In genomic region chr1:243489681-243490080, GRCh38 we compare ENCODE assay signal across 1 cellular context.
A peak's percentile ranks its signal among the peaks of the same experiment; 100 is the strongest.
TF ChIP-seq lines count a peak whose summit lies in the region.

No MANE protein-coding gene starts in this region.

TF ChIP-seq in WTC11, 78 proteins besides CTCF, POLR2A, EP300 and RAD21 (continued from another document):
- TF ChIP-seq STAT6 (CRISPR knock-in tag; conservative IDR thresholded peaks at IDR 0.05; ENCODE audit: low read depth) = 0 out of 2 replicates have a peak, but pooled peaks have one; percentile 9
- TF ChIP-seq CDX4 (CRISPR knock-in tag; IDR thresholded peaks at IDR 0.05; ENCODE audit: borderline replicate concordance) = no peak
- TF ChIP-seq CREM (CRISPR knock-in tag; IDR thresholded peaks at IDR 0.05) = no peak
- TF ChIP-seq GTF2I (CRISPR knock-in tag; conservative IDR thresholded peaks at IDR 0.05) = no peak
- TF ChIP-seq TEAD1 (CRISPR knock-in tag; IDR thresholded peaks at IDR 0.05) = peak; percentile 92; the same call in 1 of the 2 replicates
- TF ChIP-seq SMAD3 (CRISPR knock-in tag; IDR thresholded peaks at IDR 0.05; ENCODE audit: borderline replicate concordance) = no peak
- TF ChIP-seq TP53 (CRISPR knock-in tag; IDR thresholded peaks at IDR 0.05) = 0 out of 2 replicates have a peak, but pooled peaks have one; percentile 68
- TF ChIP-seq ZNF532 (CRISPR knock-in tag; IDR thresholded peaks at IDR 0.05; ENCODE audit: borderline replicate concordance) = no peak
- TF ChIP-seq NR3C1 (CRISPR knock-in tag; conservative IDR thresholded peaks at IDR 0.05; ENCODE audit: low read depth) = no peak
- no peak for TF ChIP-seq ZNF425 (CRISPR knock-in tag; conservative IDR thresholded peaks at IDR 0.05)
- 0 out of 2 replicates have a peak, but pooled peaks have one; percentile 14 for TF ChIP-seq FOXK1 (CRISPR knock-in tag; IDR thresholded peaks at IDR 0.05)
- 0 out of 2 replicates have a peak, but pooled peaks have one; percentile 48 for TF ChIP-seq FOXP4 (CRISPR knock-in tag; IDR thresholded peaks at IDR 0.05)
- TF ChIP-seq ATF3 (CRISPR knock-in tag; conservative IDR thresholded peaks at IDR 0.05) = no peak
- TF ChIP-seq NR1H2 (CRISPR knock-in tag; IDR thresholded peaks at IDR 0.05) = no peak
- TF ChIP-seq TEAD4 (CRISPR knock-in tag; IDR thresholded peaks at IDR 0.05) = no peak
